In genomic region chr10:100357073-100357858, GRCh38 we compare ENCODE assay signal across 2 cellular contexts.
A peak's percentile ranks its signal among the peaks of the same experiment; 100 is the strongest.
TF ChIP-seq lines count a peak whose summit lies in the region.

No MANE protein-coding gene starts in this region.

TF ChIP-seq in GM23338, 12 proteins besides CTCF, POLR2A, EP300 and RAD21:
- TF ChIP-seq CREB1 (CRISPR knock-in tag; IDR thresholded peaks at IDR 0.05; ENCODE audit: low read depth): no peak
- no peak for TF ChIP-seq ZNF462 (CRISPR knock-in tag; IDR thresholded peaks at IDR 0.05)
- TF ChIP-seq POLR2AphosphoS5 (IDR thresholded peaks at IDR 0.05; ENCODE audit: low read depth): 0 out of 2 replicates have a peak, but pooled peaks have one; percentile 19
- TF ChIP-seq JUNB (IDR thresholded peaks at IDR 0.05; ENCODE audit: unreplicated experiment): no peak
- TF ChIP-seq EZH2phosphoT487 (IDR thresholded peaks at IDR 0.05; ENCODE audit: unreplicated experiment): no peak

TF ChIP-seq in K562, 482 proteins besides CTCF, POLR2A, EP300 and RAD21:
- TF ChIP-seq POLR2AphosphoS2 (IDR thresholded peaks at IDR 0.05; ENCODE audit: low read length) (peak; percentile 64; the same call in 1 of the 2 replicates), MCM5 (IDR thresholded peaks at IDR 0.05; ENCODE audit: low read depth) (no peak), SAP30 (IDR thresholded peaks at IDR 0.05; ENCODE audit: borderline replicate concordance, insufficient read depth, low read depth, low read length, poor library complexity, severe bottlenecking) (no peak), ZNF23 (CRISPR knock-in tag; IDR thresholded peaks at IDR 0.05) (no peak), ZNF696 (CRISPR knock-in tag; conservative IDR thresholded peaks at IDR 0.05) (no peak), FOXK1 (CRISPR knock-in tag; IDR thresholded peaks at IDR 0.05; ENCODE audit: borderline replicate concordance) (no peak), PML (IDR thresholded peaks at IDR 0.05; ENCODE audit: low read length) (peak; percentile 24; the same call in 1 of the 2 replicates), NUFIP1 (IDR thresholded peaks at IDR 0.05; ENCODE audit: partially characterized antibody) (no peak), NCOA6 (IDR thresholded peaks at IDR 0.05) (no peak), SUPT5H (IDR thresholded peaks at IDR 0.05) (peak; percentile 44), CEBPB (tag; IDR thresholded peaks at IDR 0.05) (no peak), EWSR1 (IDR thresholded peaks at IDR 0.05; ENCODE audit: borderline replicate concordance, low read depth, partially characterized antibody) (no peak)
- TF ChIP-seq, protein P1, sequence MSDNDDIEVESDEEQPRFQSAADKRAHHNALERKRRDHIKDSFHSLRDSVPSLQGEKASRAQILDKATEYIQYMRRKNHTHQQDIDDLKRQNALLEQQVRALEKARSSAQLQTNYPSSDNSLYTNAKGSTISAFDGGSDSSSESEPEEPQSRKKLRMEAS (CRISPR knock-in tag; IDR thresholded peaks at IDR 0.05): no peak
- TF ChIP-seq, protein P2, sequence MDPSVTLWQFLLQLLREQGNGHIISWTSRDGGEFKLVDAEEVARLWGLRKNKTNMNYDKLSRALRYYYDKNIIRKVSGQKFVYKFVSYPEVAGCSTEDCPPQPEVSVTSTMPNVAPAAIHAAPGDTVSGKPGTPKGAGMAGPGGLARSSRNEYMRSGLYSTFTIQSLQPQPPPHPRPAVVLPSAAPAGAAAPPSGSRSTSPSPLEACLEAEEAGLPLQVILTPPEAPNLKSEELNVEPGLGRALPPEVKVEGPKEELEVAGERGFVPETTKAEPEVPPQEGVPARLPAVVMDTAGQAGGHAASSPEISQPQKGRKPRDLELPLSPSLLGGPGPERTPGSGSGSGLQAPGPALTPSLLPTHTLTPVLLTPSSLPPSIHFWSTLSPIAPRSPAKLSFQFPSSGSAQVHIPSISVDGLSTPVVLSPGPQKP (CRISPR knock-in tag; IDR thresholded peaks at IDR 0.05): no peak
- TF ChIP-seq, protein P3, sequence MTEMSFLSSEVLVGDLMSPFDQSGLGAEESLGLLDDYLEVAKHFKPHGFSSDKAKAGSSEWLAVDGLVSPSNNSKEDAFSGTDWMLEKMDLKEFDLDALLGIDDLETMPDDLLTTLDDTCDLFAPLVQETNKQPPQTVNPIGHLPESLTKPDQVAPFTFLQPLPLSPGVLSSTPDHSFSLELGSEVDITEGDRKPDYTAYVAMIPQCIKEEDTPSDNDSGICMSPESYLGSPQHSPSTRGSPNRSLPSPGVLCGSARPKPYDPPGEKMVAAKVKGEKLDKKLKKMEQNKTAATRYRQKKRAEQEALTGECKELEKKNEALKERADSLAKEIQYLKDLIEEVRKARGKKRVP (CRISPR knock-in tag; IDR thresholded peaks at IDR 0.05): no peak
- TF ChIP-seq, protein P4, sequence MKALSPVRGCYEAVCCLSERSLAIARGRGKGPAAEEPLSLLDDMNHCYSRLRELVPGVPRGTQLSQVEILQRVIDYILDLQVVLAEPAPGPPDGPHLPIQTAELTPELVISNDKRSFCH (CRISPR knock-in tag; IDR thresholded peaks at IDR 0.05): no peak
- TF ChIP-seq, protein P4 (tag; IDR thresholded peaks at IDR 0.05): no peak
